Comparison of ENCODE assay signal across 1 cellular context in genomic region chr12:56359851-56360767, GRCh38.
A peak's percentile ranks its signal among the peaks of the same experiment; 100 is the strongest.
TF ChIP-seq lines count a peak whose summit lies in the region.

TSS of gene STAT2 (minus strand) at chr12:56360107. CDS start at chr12:56356571, 3,536 bp downstream.

TF ChIP-seq in HepG2, 621 proteins besides CTCF, POLR2A, EP300 and RAD21 (continued from another document and continues in another):
- TF ChIP-seq NR0B2 (CRISPR knock-in tag; IDR thresholded peaks at IDR 0.05) (0 out of 2 replicates have a peak, but pooled peaks have one; percentile 62), ZNF430 (CRISPR knock-in tag; IDR thresholded peaks at IDR 0.05) (peak; percentile 91), ZFP1 (CRISPR knock-in tag; IDR thresholded peaks at IDR 0.05) (0 out of 2 replicates have a peak, but pooled peaks have one; percentile 15), WIZ (CRISPR knock-in tag; IDR thresholded peaks at IDR 0.05) (no peak), MLX (CRISPR knock-in tag; IDR thresholded peaks at IDR 0.05) (peak; percentile 7; the same call in 1 of the 2 replicates), ZNF687 (CRISPR knock-in tag; IDR thresholded peaks at IDR 0.05) (peak; percentile 89), SMAD3 (CRISPR knock-in tag; IDR thresholded peaks at IDR 0.05) (0 out of 2 replicates have a peak, but pooled peaks have one; percentile 11), GPBP1L1 (CRISPR knock-in tag; IDR thresholded peaks at IDR 0.05) (no peak), SMAD9 (CRISPR knock-in tag; IDR thresholded peaks at IDR 0.05) (no peak), ZNF891 (CRISPR knock-in tag; IDR thresholded peaks at IDR 0.05) (peak; percentile 36; the same call in 1 of the 2 replicates), ZNF574 (CRISPR knock-in tag; IDR thresholded peaks at IDR 0.05) (peak; percentile 54; the same call in 1 of the 2 replicates), ERF (CRISPR knock-in tag; IDR thresholded peaks at IDR 0.05) (peak; percentile 38; the same call in 1 of the 2 replicates), ZNF792 (CRISPR knock-in tag; IDR thresholded peaks at IDR 0.05) (peak; percentile 58; the same call in 1 of the 2 replicates), ZNF770 (CRISPR knock-in tag; IDR thresholded peaks at IDR 0.05) (peak; percentile 89), SCMH1 (CRISPR knock-in tag; IDR thresholded peaks at IDR 0.05; ENCODE audit: borderline replicate concordance) (no peak), HDAC2 (CRISPR knock-in tag; IDR thresholded peaks at IDR 0.05) (peak; percentile 13; the same call in 1 of the 2 replicates), ZBTB43 (CRISPR knock-in tag; conservative IDR thresholded peaks at IDR 0.05) (peak; percentile 30; the same call in 1 of the 2 replicates), ASH2L (IDR thresholded peaks at IDR 0.05; ENCODE audit: insufficient read length, low read depth, low read length) (peak; percentile 80), HNRNPK (IDR thresholded peaks at IDR 0.05; ENCODE audit: low read depth, low read length, poor library complexity, severe bottlenecking) (peak; percentile 18), SRY (CRISPR knock-in tag; IDR thresholded peaks at IDR 0.05) (peak; percentile 55; the same call in 1 of the 2 replicates), MEIS2 (CRISPR knock-in tag; IDR thresholded peaks at IDR 0.05) (peak; percentile 42; the same call in 1 of the 2 replicates), RBM39 (IDR thresholded peaks at IDR 0.05; ENCODE audit: low read depth, low read length, poor library complexity, severe bottlenecking) (peak; percentile 65), ZNF782 (CRISPR knock-in tag; IDR thresholded peaks at IDR 0.05; ENCODE audit: borderline replicate concordance) (0 out of 2 replicates have a peak, but pooled peaks have one; percentile 64), SRSF1 (optimal IDR thresholded peaks at IDR 0.05; ENCODE audit: low read depth, low read length) (peak; percentile 50), ZNF343 (CRISPR knock-in tag; IDR thresholded peaks at IDR 0.05) (0 out of 2 replicates have a peak, but pooled peaks have one; percentile 55), TRIM22 (IDR thresholded peaks at IDR 0.05) (no peak), FOXC1 (CRISPR knock-in tag; IDR thresholded peaks at IDR 0.05; ENCODE audit: borderline replicate concordance) (peak; percentile 56; the same call in 1 of the 2 replicates), IRF9 (CRISPR knock-in tag; IDR thresholded peaks at IDR 0.05; ENCODE audit: borderline replicate concordance) (peak; percentile 65; the same call in 1 of the 2 replicates), ZFP82 (CRISPR knock-in tag; IDR thresholded peaks at IDR 0.05; ENCODE audit: borderline replicate concordance) (0 out of 2 replicates have a peak, but pooled peaks have one; percentile 29), IRF2 (CRISPR knock-in tag; IDR thresholded peaks at IDR 0.05) (peak; percentile 92), REST (IDR thresholded peaks at IDR 0.05; ENCODE audit: borderline replicate concordance in 1 of 2, low read depth in 1 of 2, low read length in 2 of 2) (peak in 1 of 2 experiments; percentile 63; a peak in 1 of 4 replicates), ZNF674 (CRISPR knock-in tag; IDR thresholded peaks at IDR 0.05; ENCODE audit: low read depth) (no peak), PHF21A (CRISPR knock-in tag; IDR thresholded peaks at IDR 0.05) (peak; percentile 78), PITX1 (CRISPR knock-in tag; IDR thresholded peaks at IDR 0.05) (peak; percentile 74; the same call in 1 of the 2 replicates)
